ENCODE assay signal across 35 cellular contexts in the genomic region with DNA sequence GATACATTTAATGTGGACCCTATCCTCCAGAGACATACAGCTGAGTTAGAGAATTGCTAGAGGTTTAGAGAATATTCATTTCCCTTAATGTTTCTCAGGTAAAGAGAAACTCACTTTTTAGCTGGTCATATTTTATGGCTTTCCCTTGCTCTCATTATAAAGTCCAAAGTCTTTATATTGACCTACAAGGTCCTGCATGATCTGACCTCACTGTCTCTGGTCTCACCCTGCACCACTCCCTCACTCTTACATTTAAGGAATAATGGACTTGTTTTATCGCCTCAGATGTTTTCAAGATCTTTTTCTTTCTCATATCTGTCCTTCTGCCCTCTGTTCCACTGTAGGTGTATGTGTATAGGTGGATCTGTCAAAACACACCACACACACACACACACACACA.
"Had no signal": no experiment of that assay in that cellular context is flagged by ENCODE, and none has a peak within 500 bp of the region (broad histone marks: within the 10 kb centered on the region; RNA-seq: fewer than 3 reads in every experiment).

No MANE protein-coding gene starts in this region.

- H3K4me1 ChIP-seq: adrenal gland, body of pancreas, breast epithelium had no signal

- H3K4me3 Mint-ChIP-seq: activated B cell treated with CpG ODN at 0.5 μM for 24 hours; activated CD4-positive, alpha-beta memory T cell treated with anti-CD3 and anti-CD28 coated beads for 36 hours; activated CD4-positive, alpha-beta T cell treated with anti-CD3 and anti-CD28 coated beads, Interleukin-2, amount 10 ng/mL, durations not matched to agents 24 days and 14 days; activated CD8-positive, alpha-beta T cell treated with anti-CD3 and anti-CD28 coated beads for 36 hours; activated naive CD4-positive, alpha-beta T cell treated with anti-CD3 and anti-CD28 coated beads for 36 hours; activated naive CD8-positive, alpha-beta T cell treated with anti-CD3 and anti-CD28 coated beads for 36 hours; activated T-cell treated with anti-CD3 and anti-CD28 coated beads, Interleukin-2, amount 50 U/mL, for 4 hours; activated T-cell treated with anti-CD3 and anti-CD28 coated beads, Interleukin-2, amount 50 U/mL, for 72 hours; activated T-helper 1 cell treated with anti-CD3 and anti-CD28 coated beads, Interleukin-12 subunit alpha, Interleukin-12 subunit beta, Interleukin-2, Interleukin-4 antibody, amounts not matched to agents 30 ng/mL and 10 ng/mL and 1 ng/mL, durations not matched to agents 14 hours and 24 hours and 36 hours; activated T-helper 17 cell treated with anti-CD3 and anti-CD28 coated beads, Interleukin-2, amount 50 U/mL, for 72 hours; T-helper 1 cell treated with Interleukin-12 subunit alpha and Interleukin-12 subunit beta and Interleukin-4 antibody, amounts not matched to agents 30 μg/mL and 1 μg/mL, for 36 hours; T-helper 2 cell treated with Interferon-gamma antibody and Interleukin-4, amounts not matched to agents 5 μg/mL and 100 μg/mL, for 36 hours had no signal

- H3K27ac ChIP-seq: adrenal gland, body of pancreas, brain microvascular endothelial cell, breast epithelium, VCaP had no signal

- DNase-seq: activated B cell treated with CpG ODN at 0.5 μM for 24 hours; activated CD4-positive, alpha-beta memory T cell treated with anti-CD3 and anti-CD28 coated beads for 36 hours; activated CD4-positive, alpha-beta T cell treated with anti-CD3 and anti-CD28 coated beads for 4 hours; activated CD4-positive, alpha-beta T cell treated with anti-CD3 and anti-CD28 coated beads, Interleukin-2, amount 10 ng/mL, durations not matched to agents 24 days and 14 days; activated CD4-positive, alpha-beta T cell treated with anti-CD3 and anti-CD28 coated beads, Interleukin-2, amount 50 U/mL, for 1 hour; activated CD4-positive, alpha-beta T cell treated with anti-CD3 and anti-CD28 coated beads, Interleukin-2, amount 50 U/mL, for 4 hours; activated CD4-positive, CD25-positive, alpha-beta regulatory T cell treated with anti-CD3 and anti-CD28 coated beads, Interleukin-2, amount 50 U/mL, for 72 hours; activated CD8-positive, alpha-beta memory T cell treated with anti-CD3 and anti-CD28 coated beads, Interleukin-2, amount 50 U/mL, for 4 hours; activated CD8-positive, alpha-beta T cell treated with anti-CD3 and anti-CD28 coated beads for 36 hours; activated effector memory CD4-positive, alpha-beta T cell treated with anti-CD3 and anti-CD28 coated beads, Interleukin-2, amount 50 U/mL, for 16 hours; activated gamma-delta T cell treated with Interleukin-2 at 50 U/mL for 16 hours; activated naive CD4-positive, alpha-beta T cell; activated naive CD4-positive, alpha-beta T cell treated with anti-CD3 and anti-CD28 coated beads for 36 hours; activated naive CD4-positive, alpha-beta T cell treated with anti-CD3 and anti-CD28 coated beads, Interleukin-2, amount 50 U/mL, for 16 hours; activated naive CD8-positive, alpha-beta T cell treated with anti-CD3 and anti-CD28 coated beads for 36 hours; activated T-cell treated with anti-CD3 and anti-CD28 coated beads for 4 hours; activated T-cell treated with anti-CD3 and anti-CD28 coated beads, Interleukin-2, amount 50 U/mL, for 1 hour; activated T-cell treated with anti-CD3 and anti-CD28 coated beads, Interleukin-2, amount 50 U/mL, for 4 hours; activated T-cell treated with anti-CD3 and anti-CD28 coated beads, Interleukin-2, amount 50 U/mL, for 72 hours; adrenal gland; amniotic stem cell; aorta; body of pancreas; brain microvascular endothelial cell; central memory CD4-positive, alpha-beta T cell; T-helper 1 cell; T-helper 2 cell; T-helper 9 cell had no signal

- H3K4me1 Mint-ChIP-seq: activated B cell treated with CpG ODN at 0.5 μM for 24 hours; activated CD4-positive, alpha-beta T cell treated with anti-CD3 and anti-CD28 coated beads, Interleukin-2, amount 10 ng/mL, durations not matched to agents 24 days and 14 days; activated naive CD8-positive, alpha-beta T cell treated with anti-CD3 and anti-CD28 coated beads for 36 hours; activated T-helper 17 cell treated with anti-CD3 and anti-CD28 coated beads, Interleukin-2, amount 50 U/mL, for 72 hours had no signal

- H3K9me3 ChIP-seq: adrenal gland, body of pancreas, breast epithelium had no signal

- H3K4me3 ChIP-seq: adrenal gland, body of pancreas, breast epithelium had no signal

- H3K9me3 Mint-ChIP-seq: activated B cell treated with CpG ODN at 0.5 μM for 24 hours; activated CD4-positive, alpha-beta memory T cell treated with anti-CD3 and anti-CD28 coated beads for 36 hours; activated CD4-positive, alpha-beta T cell treated with anti-CD3 and anti-CD28 coated beads, Interleukin-2, amount 10 ng/mL, durations not matched to agents 24 days and 14 days; activated CD8-positive, alpha-beta T cell treated with anti-CD3 and anti-CD28 coated beads for 36 hours; activated naive CD4-positive, alpha-beta T cell treated with anti-CD3 and anti-CD28 coated beads for 36 hours; activated naive CD4-positive, alpha-beta T cell treated with anti-CD3 and anti-CD28 coated beads, Interleukin-2, amount 50 U/mL, for 72 hours; activated naive CD8-positive, alpha-beta T cell treated with anti-CD3 and anti-CD28 coated beads for 36 hours; activated T-cell treated with anti-CD3 and anti-CD28 coated beads, Interleukin-2, amount 50 U/mL, for 4 hours; activated T-cell treated with anti-CD3 and anti-CD28 coated beads, Interleukin-2, amount 50 U/mL, for 72 hours; activated T-helper 1 cell treated with anti-CD3 and anti-CD28 coated beads, Interleukin-12 subunit alpha, Interleukin-12 subunit beta, Interleukin-2, Interleukin-4 antibody, amounts not matched to agents 30 ng/mL and 10 ng/mL and 1 ng/mL, durations not matched to agents 14 hours and 24 hours and 36 hours; activated T-helper 17 cell treated with anti-CD3 and anti-CD28 coated beads, Interleukin-2, amount 50 U/mL, for 72 hours; T-helper 1 cell treated with Interleukin-12 subunit alpha and Interleukin-12 subunit beta and Interleukin-4 antibody, amounts not matched to agents 30 μg/mL and 1 μg/mL, for 36 hours; T-helper 2 cell treated with Interferon-gamma antibody and Interleukin-4, amounts not matched to agents 5 μg/mL and 100 μg/mL, for 36 hours had no signal

- H3K36me3 ChIP-seq: adrenal gland, brain microvascular endothelial cell, breast epithelium had no signal

- H3K27me3 ChIP-seq: adrenal gland, body of pancreas, brain microvascular endothelial cell, breast epithelium had no signal

- H3K36me3 Mint-ChIP-seq: activated CD4-positive, alpha-beta memory T cell treated with anti-CD3 and anti-CD28 coated beads for 36 hours; activated naive CD4-positive, alpha-beta T cell treated with anti-CD3 and anti-CD28 coated beads, Interleukin-2, amount 50 U/mL, for 72 hours; activated naive CD8-positive, alpha-beta T cell treated with anti-CD3 and anti-CD28 coated beads for 36 hours had no signal

- ATAC-seq: activated CD8-positive, alpha-beta T cell treated with anti-CD3 and anti-CD28 coated beads for 36 hours; activated naive CD4-positive, alpha-beta T cell treated with anti-CD3 and anti-CD28 coated beads, Interleukin-2, amount 50 U/mL, for 72 hours; activated T-cell treated with anti-CD3 and anti-CD28 coated beads, Interleukin-2, amount 50 U/mL, for 4 hours; activated T-cell treated with anti-CD3 and anti-CD28 coated beads, Interleukin-2, amount 50 U/mL, for 72 hours; activated T-helper 17 cell treated with anti-CD3 and anti-CD28 coated beads, Interleukin-2, amount 50 U/mL, for 72 hours; body of pancreas had no signal

- H3K27ac Mint-ChIP-seq: activated B cell treated with CpG ODN at 0.5 μM for 24 hours; activated CD4-positive, alpha-beta memory T cell treated with anti-CD3 and anti-CD28 coated beads for 36 hours; activated CD4-positive, alpha-beta T cell treated with anti-CD3 and anti-CD28 coated beads, Interleukin-2, amount 10 ng/mL, durations not matched to agents 24 days and 14 days; activated CD8-positive, alpha-beta T cell treated with anti-CD3 and anti-CD28 coated beads for 36 hours; activated naive CD4-positive, alpha-beta T cell treated with anti-CD3 and anti-CD28 coated beads for 36 hours; activated naive CD4-positive, alpha-beta T cell treated with anti-CD3 and anti-CD28 coated beads, Interleukin-2, amount 50 U/mL, for 72 hours; activated naive CD8-positive, alpha-beta T cell treated with anti-CD3 and anti-CD28 coated beads for 36 hours; activated T-cell treated with anti-CD3 and anti-CD28 coated beads, Interleukin-2, amount 50 U/mL, for 72 hours; activated T-helper 1 cell treated with anti-CD3 and anti-CD28 coated beads, Interleukin-12 subunit alpha, Interleukin-12 subunit beta, Interleukin-2, Interleukin-4 antibody, amounts not matched to agents 30 ng/mL and 10 ng/mL and 1 ng/mL, durations not matched to agents 14 hours and 24 hours and 36 hours; activated T-helper 17 cell treated with anti-CD3 and anti-CD28 coated beads, Interleukin-2, amount 50 U/mL, for 72 hours; T-helper 1 cell treated with Interleukin-12 subunit alpha and Interleukin-12 subunit beta and Interleukin-4 antibody, amounts not matched to agents 30 μg/mL and 1 μg/mL, for 36 hours; T-helper 2 cell treated with Interferon-gamma antibody and Interleukin-4, amounts not matched to agents 5 μg/mL and 100 μg/mL, for 36 hours had no signal
